8 cellular contexts compared by ENCODE assay signal in the genomic region with DNA sequence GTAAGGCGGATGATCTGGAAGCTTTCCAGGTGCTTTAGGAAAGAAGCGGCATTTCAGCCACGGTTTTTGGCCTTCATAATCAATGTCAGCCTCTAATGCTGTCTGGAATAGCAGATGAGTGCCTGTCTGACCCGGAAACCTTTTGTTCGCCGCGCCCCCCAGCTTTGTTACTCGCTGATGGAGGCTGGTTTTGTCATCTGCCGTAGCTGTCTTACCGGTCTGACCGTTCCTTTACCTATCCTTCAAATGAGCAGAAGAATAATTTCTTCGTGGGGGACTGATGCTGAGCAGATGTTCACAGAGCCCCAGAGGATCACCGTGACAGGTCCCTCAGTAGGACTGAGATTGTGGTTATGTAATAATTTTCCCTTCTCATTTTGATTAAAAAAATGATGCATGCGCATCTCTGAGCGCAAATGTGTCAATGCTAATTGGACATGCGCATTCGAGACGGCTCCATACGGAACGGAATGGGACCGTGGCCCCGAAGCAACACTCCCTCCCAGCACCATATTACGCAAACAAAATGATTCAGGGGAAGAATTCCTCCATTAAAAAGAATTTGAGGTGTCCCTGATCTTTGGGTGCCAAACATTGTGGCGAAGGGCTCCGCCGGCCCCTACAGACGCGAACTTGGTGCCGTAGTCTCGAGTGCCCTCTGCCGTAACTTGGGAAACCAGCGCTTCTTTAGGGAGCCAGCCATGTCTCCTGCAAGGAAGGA. TPM values are rescaled to one million over a fixed set of nuclear protein-coding genes. Genes with fewer than 3 reads are reported as not detected.
DNase-seq lines count a peak whose midpoint lies in the region; ATAC-seq and TF ChIP-seq lines count a peak whose summit lies in the region.

No MANE protein-coding gene starts in this region.

- ATAC-seq in naive thymus-derived CD8-positive, alpha-beta T cell, result peak; percentile 51 to 68
- ATAC-seq in HG03520 (IDR thresholded peaks at IDR 0.05; ENCODE audit: unreplicated experiment) (no peak), GM18867 (IDR thresholded peaks at IDR 0.05; ENCODE audit: unreplicated experiment) (no peak)

- peaks cover 1 to 11% (median 9%) of the 10 kb centered on the region in 4 donors for H3K4me1 Mint-ChIP-seq in naive thymus-derived CD8-positive, alpha-beta T cell

- H3K4me3 Mint-ChIP-seq in naive thymus-derived CD8-positive, alpha-beta T cell, result peak overlapping the region; percentile 51 to 83 (median 70)

- POLR2A ChIA-PET in naive thymus-derived CD8-positive, alpha-beta T cell (lab: Charles Lee), result no interaction called here

- no peaks in the 10 kb centered on the region for H3K36me3 Mint-ChIP-seq in naive thymus-derived CD8-positive, alpha-beta T cell

- TF ChIP-seq CTCF in WERI-Rb-1 (IDR thresholded peaks at IDR 0.05; ENCODE audit: low read depth, low read length), result peak; percentile 79

- H3K27ac Mint-ChIP-seq in naive thymus-derived CD8-positive, alpha-beta T cell, result peak overlapping the region in 2 of 10 donors; percentile 5 to 37

- no peaks in the 10 kb centered on the region for H3K36me3 ChIP-seq in WERI-Rb-1

- peaks cover 0 to 2% (median 0%) of the 10 kb centered on the region in 9 donors for H3K9me3 Mint-ChIP-seq in naive thymus-derived CD8-positive, alpha-beta T cell

- H3K9me3 ChIP-seq in WERI-Rb-1 (ENCODE audit: severe bottlenecking), result no peaks in the 10 kb centered on the region

- H3K27ac ChIP-seq in WERI-Rb-1, result no peak overlapping the region

- peaks cover 42% of the 10 kb centered on the region for H3K27me3 ChIP-seq in WERI-Rb-1 (ENCODE audit: insufficient read depth, low read depth, severe bottlenecking)

- H3K4me3 ChIP-seq in WERI-Rb-1 (ENCODE audit: low read depth, low read length), result peak overlapping the region; percentile 47

- H3K27me3 Mint-ChIP-seq in naive thymus-derived CD8-positive, alpha-beta T cell, result peaks cover 9 to 55% (median 26%) of the 10 kb centered on the region in 5 donors

- DNase-seq in EL (peak; percentile 71), LHCN-M2 (ENCODE audit: low read depth) (peak; percentile 38), WERI-Rb-1 (peak; percentile 52), fibroblast of peridontal ligament (ENCODE audit: extremely low read depth) (peak; percentile 70)
- peak in 5 of 10 donors; percentile 8 to 34 (median 19) for DNase-seq in naive thymus-derived CD8-positive, alpha-beta T cell
- no peak for DNase-seq in stimulated activated CD4-positive, alpha-beta T cell treated with anti-CD3 and anti-CD28 coated beads, Interleukin-12 subunit alpha, Interleukin-12 subunit beta, amount 100 ng/mL, for 4 hours

RNA-seq across cellular contexts. Expression of gene TLX3, which starts 27.6 kb away (rescaled TPM):
- not detected in 2 replicates for total RNA-seq in LHCN-M2 (2014; rRNA removed)
- polyA plus RNA-seq in LHCN-M2 (2012), result not detected
- not detected for total RNA-seq in naive thymus-derived CD8-positive, alpha-beta T cell
- not detected for polyA plus RNA-seq in naive thymus-derived CD8-positive, alpha-beta T cell

RNA-seq across cellular contexts. Expression of gene NPM1, which starts 51.0 kb away (rescaled TPM):
- total RNA-seq in LHCN-M2 (2014; rRNA removed), result 1,266 and 1,268 TPM in 2 replicates
- polyA plus RNA-seq in LHCN-M2 (2012), result 1,828 TPM
- total RNA-seq in naive thymus-derived CD8-positive, alpha-beta T cell, result 1,000 to 10,000 TPM; 1,231 to 1,305 TPM
- polyA plus RNA-seq in naive thymus-derived CD8-positive, alpha-beta T cell, result 1,000 to 10,000 TPM in 2 of 3 donors, 100 to 1,000 TPM in 1; 960 to 1,086 (median 1,032) TPM

Comparison
In these comparisons a context has a peak if more than half of its experiments do, and no peak if none do; other contexts are left out.
1. ATAC-seq: peak in naive thymus-derived CD8-positive, alpha-beta T cell (2 of 2); none in HG03520 (single experiment) and GM18867 (single experiment).